2 cellular contexts compared by ENCODE assay signal in genomic region chr1:25362634-25363559, GRCh38. TPM values are rescaled to one million over a fixed set of nuclear protein-coding genes. Genes with fewer than 3 reads are reported as not detected.
"Had no signal": no experiment of that assay in that cellular context is flagged by ENCODE, and none has a peak within 500 bp of the region (broad histone marks: within the 10 kb centered on the region; RNA-seq: fewer than 3 reads in every experiment).

No MANE protein-coding gene starts in this region.

RNA-seq across cellular contexts. Expression of gene RHCE, which starts 57.7 kb away (rescaled TPM):
- total RNA-seq: epithelial cell of proximal tubule, vagina had no signal
